25 cellular contexts compared by ENCODE assay signal in the genomic region with DNA sequence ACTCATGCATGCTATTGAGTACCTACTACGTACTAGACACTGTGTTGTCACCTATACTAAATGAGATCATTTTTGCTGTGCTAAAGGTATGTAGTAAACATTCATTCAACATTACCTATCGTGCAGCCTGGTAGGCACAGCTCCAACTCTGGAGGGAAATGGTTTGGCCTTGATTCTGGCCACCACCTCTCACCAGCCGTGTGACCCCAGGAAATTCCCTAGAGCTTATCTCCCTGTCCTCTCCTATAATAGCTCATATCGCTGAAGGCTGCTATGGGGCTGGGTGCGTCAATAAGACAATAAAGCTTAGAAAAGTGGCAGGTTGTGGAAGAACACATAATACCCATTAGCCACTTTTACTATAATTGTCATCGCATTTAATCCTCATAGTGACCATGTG.
"Had no signal": no experiment of that assay in that cellular context is flagged by ENCODE, and none has a peak within 500 bp of the region (broad histone marks: within the 10 kb centered on the region; RNA-seq: fewer than 3 reads in every experiment).

No MANE protein-coding gene starts in this region.

- H3K9ac ChIP-seq: KMS-11 had no signal

- H3K36me3 ChIP-seq: brain microvascular endothelial cell had no signal

- H3K27me3 ChIP-seq: brain microvascular endothelial cell had no signal

- ATAC-seq: activated CD8-positive, alpha-beta memory T cell treated with anti-CD3 and anti-CD28 coated beads, Interleukin-2, amount 10 ng/mL, durations not matched to agents 7 days and 5 days; PC-3; T-helper 17 cell; WTC11 had no signal

- H3K4me2 ChIP-seq: KMS-11 had no signal

- DNase-seq: activated CD4-positive, alpha-beta T cell treated with anti-CD3 and anti-CD28 coated beads for 48 hours; activated CD4-positive, alpha-beta T cell treated with anti-CD3 and anti-CD28 coated beads, Interleukin-2, amount 50 U/mL, for 4 hours; activated CD4-positive, CD25-positive, alpha-beta regulatory T cell treated with anti-CD3 and anti-CD28 coated beads, Interleukin-2, amount 50 U/mL, for 72 hours; activated CD8-positive, alpha-beta memory T cell treated with anti-CD3 and anti-CD28 coated beads, Interleukin-2, amount 10 ng/mL, durations not matched to agents 7 days and 5 days; activated effector memory CD4-positive, alpha-beta T cell treated with anti-CD3 and anti-CD28 coated beads, Interleukin-2, amount 50 U/mL, for 16 hours; activated naive CD4-positive, alpha-beta T cell treated with anti-CD3 and anti-CD28 coated beads for 36 hours; activated T-cell treated with anti-CD3 and anti-CD28 coated beads, Interleukin-2, amount 50 U/mL, for 24 hours; amygdala; brain microvascular endothelial cell; NCI-H1092 treated with DMSO at 0.1 percent for 48 hours; NCI-H1417 treated with DMSO at 0.1 percent for 48 hours; NCI-H1694; NCI-H2029; NCI-H2107; NCI-H2171 treated with DMSO at 0.1 percent for 48 hours; NCI-H226; NCI-H526; NCI-H774; NK-92 treated with Interleukin-12 subunit alpha and Interleukin-12 subunit beta, amount 100 ng/mL, for 24 hours; PC-3; SIG-M5; T-helper 17 cell; T-helper 9 cell had no signal

- H3K27ac ChIP-seq: brain microvascular endothelial cell, KMS-11 had no signal
